In genomic region chr2:203720922-203721672, GRCh38 we compare ENCODE assay signal across 20 cellular contexts. TPM values are rescaled to one million over a fixed set of nuclear protein-coding genes. Genes with fewer than 3 reads are reported as not detected.
DNase-seq lines count a peak whose midpoint lies in the region; ATAC-seq lines count a peak whose summit lies in the region.
"Had no signal": no experiment of that assay in that cellular context is flagged by ENCODE, and none has a peak within 500 bp of the region (broad histone marks: within the 10 kb centered on the region; RNA-seq: fewer than 3 reads in every experiment).

No MANE protein-coding gene starts in this region.

- H3K79me2 ChIP-seq in mesendoderm (ENCODE audit: control insufficient read depth, insufficient read depth, low read length): no peaks in the 10 kb centered on the region

- H2BK120ac ChIP-seq in mesendoderm (ENCODE audit: low read depth, low read length): no peak overlapping the region

- peak overlapping the region; percentile 35 for H3K56ac ChIP-seq in mesendoderm (ENCODE audit: low read length)

- peak overlapping the region; percentile 63 for H3K4me3 Mint-ChIP-seq in activated CD4-positive, alpha-beta T cell treated with anti-CD3 and anti-CD28 coated beads for 36 hours
- H3K4me3 Mint-ChIP-seq in activated T-helper 2 cell treated with anti-CD3 and anti-CD28 coated beads, Interferon-gamma antibody, Interleukin-2, Interleukin-4, amounts not matched to agents 10 μg/mL and 5 μg/mL and 100 μg/mL, durations not matched to agents 14 hours and 24 hours and 36 hours (ENCODE audit: low read depth): peak overlapping the region; percentile 55
- H3K4me3 Mint-ChIP-seq: neural crest cell had no signal

- H2BK5ac ChIP-seq in mesendoderm (ENCODE audit: low read length): peak overlapping the region; percentile 47

- peaks cover 94% of the 10 kb centered on the region for H3K4me1 Mint-ChIP-seq in activated CD4-positive, alpha-beta T cell treated with anti-CD3 and anti-CD28 coated beads for 36 hours
- H3K4me1 Mint-ChIP-seq in activated T-helper 2 cell treated with anti-CD3 and anti-CD28 coated beads, Interferon-gamma antibody, Interleukin-2, Interleukin-4, amounts not matched to agents 10 μg/mL and 5 μg/mL and 100 μg/mL, durations not matched to agents 14 hours and 24 hours and 36 hours (ENCODE audit: low read depth): peaks cover 75% of the 10 kb centered on the region

- no peak overlapping the region for H2AK5ac ChIP-seq in mesendoderm (ENCODE audit: low read length)

- no peaks in the 10 kb centered on the region for H3K27me3 ChIP-seq in H7 (ENCODE audit: control insufficient read depth, insufficient read depth, low read length)
- no peaks in the 10 kb centered on the region for H3K27me3 ChIP-seq in mesendoderm (ENCODE audit: insufficient read depth, low read length, poor library complexity)
- H3K27me3 ChIP-seq in aorta (ENCODE audit: control insufficient read depth in 1 of 2, insufficient read depth in 2 of 2, low read length in 1 of 2): no peaks in the 10 kb centered on the region
- H3K27me3 ChIP-seq: foreskin keratinocyte, tibial nerve had no signal

- no peaks in the 10 kb centered on the region for H3K36me3 ChIP-seq in H7 (replicated peaks; ENCODE audit: control insufficient read depth, insufficient read depth, low read length)
- no peaks in the 10 kb centered on the region for H3K36me3 ChIP-seq in mesendoderm (ENCODE audit: control insufficient read depth, insufficient read depth, low read length)
- H3K36me3 ChIP-seq in aorta (ENCODE audit: control insufficient read depth in 1 of 2, insufficient read depth in 2 of 2, low read length in 1 of 2): no peaks in the 10 kb centered on the region
- H3K36me3 ChIP-seq: tibial nerve had no signal

- no peak overlapping the region for H4K5ac ChIP-seq in mesendoderm (ENCODE audit: low read length)

- peaks cover 7% of the 10 kb centered on the region for H3K9me3 Mint-ChIP-seq in activated CD4-positive, alpha-beta T cell treated with anti-CD3 and anti-CD28 coated beads for 36 hours (ENCODE audit: low read depth)
- H3K9me3 Mint-ChIP-seq in activated T-helper 2 cell treated with anti-CD3 and anti-CD28 coated beads, Interferon-gamma antibody, Interleukin-2, Interleukin-4, amounts not matched to agents 10 μg/mL and 5 μg/mL and 100 μg/mL, durations not matched to agents 14 hours and 24 hours and 36 hours: peaks cover 4% of the 10 kb centered on the region

- H2BK15ac ChIP-seq in mesendoderm (replicated peaks; ENCODE audit: low read depth): no peak overlapping the region

- H3K27ac Mint-ChIP-seq in activated CD4-positive, alpha-beta T cell treated with anti-CD3 and anti-CD28 coated beads for 36 hours: peak overlapping the region; percentile 95
- peak overlapping the region; percentile 91 for H3K27ac Mint-ChIP-seq in activated T-helper 2 cell treated with anti-CD3 and anti-CD28 coated beads, Interferon-gamma antibody, Interleukin-2, Interleukin-4, amounts not matched to agents 10 μg/mL and 5 μg/mL and 100 μg/mL, durations not matched to agents 14 hours and 24 hours and 36 hours

- WGBS in mesendoderm (ENCODE audit: extremely low coverage, insufficient coverage, low lambda C conversion rate): no CpG with 5 or more reads among the region's 6 CpGs
- WGBS in aorta, 2 donors: 76 to 80% methylated on average over 6 of the region's 6 CpGs

- H3K27ac ChIP-seq in mesendoderm (ENCODE audit: low read depth, low read length) (no peak overlapping the region), aorta (ENCODE audit: low read depth in 1 of 2, low read length in 2 of 2) (no peak overlapping the region)
- H3K27ac ChIP-seq: foreskin keratinocyte, tibial nerve had no signal

- H3K23ac ChIP-seq in mesendoderm (ENCODE audit: low read length): no peak overlapping the region

- no peak overlapping the region for H3K4ac ChIP-seq in mesendoderm (ENCODE audit: low read depth, low read length)

- no peak overlapping the region for H3K18ac ChIP-seq in mesendoderm (ENCODE audit: low read length)

- CTCF ChIA-PET in activated CD4-positive, alpha-beta T cell treated with anti-CD3 and anti-CD28 coated beads for 36 hours (lab: Charles Lee): interaction anchor here (0.8 to 4.7 kb wide), 19 partner anchors 8 to 183 kb away, joined by 3 to 72 read pairs (median 7); no protein-coding TSS in a partner anchor

- H3K4me3 ChIP-seq in H7 (ENCODE audit: insufficient read depth, low read depth, low read length) (no peak overlapping the region), mesendoderm (ENCODE audit: low read length) (no peak overlapping the region), aorta (ENCODE audit: low read length in 2 of 2) (no peak overlapping the region)
- H3K4me3 ChIP-seq: tibial nerve had no signal

- DNase-seq in activated CD4-positive, alpha-beta T cell treated with anti-CD3 and anti-CD28 coated beads for 36 hours: no peak
- no peak for DNase-seq in activated CD4-positive, alpha-beta T cell treated with anti-CD3 and anti-CD28 coated beads for 4 hours
- DNase-seq in H7 (peak; percentile 26), mesendoderm (peak; percentile 16), aorta (no peak), COLO668 (lab: John Stamatoyannopoulos, UW; ENCODE audit: unreplicated experiment) (no peak)
- DNase-seq in activated T-helper 2 cell treated with anti-CD3 and anti-CD28 coated beads, Interferon-gamma antibody, Interleukin-2, Interleukin-4, amounts not matched to agents 10 μg/mL and 5 μg/mL and 100 μg/mL, durations not matched to agents 14 hours and 24 hours and 36 hours (ENCODE audit: low spot score): no peak
- DNase-seq: activated CD4-positive, alpha-beta T cell treated with anti-CD3 and anti-CD28 coated beads for 1 hour; activated gamma-delta T cell treated with Interleukin-2 at 50 U/mL for 16 hours; caudate nucleus; COR-L47; foreskin keratinocyte; NCI-H187 treated with DMSO at 0.1 percent for 48 hours; NCI-H69; right cardiac atrium; RPMI8226; stimulated activated CD4-positive, alpha-beta T cell treated with anti-CD3 and anti-CD28 coated beads, Interleukin-1b, Interleukin-23, amount 100 ng/mL, for 48 hours had no signal

- no peaks in the 10 kb centered on the region for H3K79me1 ChIP-seq in mesendoderm (ENCODE audit: low read length)

- no peaks in the 10 kb centered on the region for H3K27me3 Mint-ChIP-seq in activated CD4-positive, alpha-beta T cell treated with anti-CD3 and anti-CD28 coated beads for 36 hours
- H3K27me3 Mint-ChIP-seq in activated T-helper 2 cell treated with anti-CD3 and anti-CD28 coated beads, Interferon-gamma antibody, Interleukin-2, Interleukin-4, amounts not matched to agents 10 μg/mL and 5 μg/mL and 100 μg/mL, durations not matched to agents 14 hours and 24 hours and 36 hours (ENCODE audit: low read depth): no peaks in the 10 kb centered on the region

- peak; percentile 10 for ATAC-seq in activated CD4-positive, alpha-beta T cell treated with anti-CD3 and anti-CD28 coated beads for 36 hours
- ATAC-seq in aorta (ENCODE audit: low FRiP score) (no peak), GM19395 (IDR thresholded peaks at IDR 0.05; ENCODE audit: unreplicated experiment) (no peak)
- ATAC-seq: foreskin keratinocyte, right cardiac atrium had no signal

- H3K4me1 ChIP-seq in mesendoderm (ENCODE audit: control insufficient read depth, low read depth, low read length) (peaks cover 2% of the 10 kb centered on the region), aorta (ENCODE audit: control insufficient read depth in 1 of 2, insufficient read depth in 2 of 2, low read length in 2 of 2) (no peaks in the 10 kb centered on the region)
- H3K4me1 ChIP-seq: foreskin keratinocyte, tibial nerve had no signal

- H3K4me2 ChIP-seq in mesendoderm (ENCODE audit: low read length): no peak overlapping the region

- POLR2A ChIA-PET in activated CD4-positive, alpha-beta T cell treated with anti-CD3 and anti-CD28 coated beads for 36 hours (lab: Charles Lee): interaction anchor here (1.0 to 6.1 kb wide), 8 partner anchors 8 to 94 kb away, joined by 3 to 77 read pairs (median 8); no protein-coding TSS in a partner anchor

- H3K9ac ChIP-seq in mesendoderm (ENCODE audit: low read length): no peak overlapping the region

- intact Hi-C loops in activated CD4-positive, alpha-beta T cell treated with anti-CD3 and anti-CD28 coated beads for 36 hours (cut with DNase I, micrococcal nuclease): loop anchor here in 1 of 2 experiments (1.0 kb wide), 1 partner anchor 8 kb away; no protein-coding TSS in a partner anchor
- intact Hi-C loops in activated T-helper 2 cell treated with anti-CD3 and anti-CD28 coated beads, Interferon-gamma antibody, Interleukin-2, Interleukin-4, amounts not matched to agents 10 μg/mL and 5 μg/mL and 100 μg/mL, durations not matched to agents 14 hours and 24 hours and 36 hours (cut with micrococcal nuclease): loop anchor here (1.0 kb wide), 1 partner anchor 10 kb away; no protein-coding TSS in a partner anchor
- intact Hi-C loops in aorta (cut with DNase I): no loop called here

- H3K9me3 ChIP-seq in aorta (ENCODE audit: control insufficient read depth, low read length): no peaks in the 10 kb centered on the region
- H3K9me3 ChIP-seq: tibial nerve had no signal

- peaks cover 79% of the 10 kb centered on the region for H3K36me3 Mint-ChIP-seq in activated CD4-positive, alpha-beta T cell treated with anti-CD3 and anti-CD28 coated beads for 36 hours (ENCODE audit: low read depth)
- peaks cover 63% of the 10 kb centered on the region for H3K36me3 Mint-ChIP-seq in activated T-helper 2 cell treated with anti-CD3 and anti-CD28 coated beads, Interferon-gamma antibody, Interleukin-2, Interleukin-4, amounts not matched to agents 10 μg/mL and 5 μg/mL and 100 μg/mL, durations not matched to agents 14 hours and 24 hours and 36 hours (ENCODE audit: low read depth)

- H4K8ac ChIP-seq in mesendoderm (ENCODE audit: low read depth, low read length): no peak overlapping the region

RNA-seq across cellular contexts. Expression of gene CD28, which starts 14.7 kb away (rescaled TPM):
- 100 to 1,000 TPM; 175 TPM for total RNA-seq in activated CD4-positive, alpha-beta T cell treated with anti-CD3 and anti-CD28 coated beads for 36 hours
- total RNA-seq in H7 (2014; rRNA removed; shearing (Covaris generic)): not detected in 2 replicates
- 53.6 and 59.3 TPM in 2 replicates for total RNA-seq in activated T-helper 2 cell treated with anti-CD3 and anti-CD28 coated beads, Interferon-gamma antibody, Interleukin-2, Interleukin-4, amounts not matched to agents 10 μg/mL and 5 μg/mL and 100 μg/mL, durations not matched to agents 14 hours and 24 hours and 36 hours
- polyA plus RNA-seq in mesendoderm (2013, experiment 1 of 2): not detected
- polyA plus RNA-seq in mesendoderm (2013, experiment 2 of 2): not detected
- 10 to 100 TPM in 1 of 2 donors, 1 to 10 TPM in 1; 7.4 to 11.0 TPM for total RNA-seq in aorta
- 1 to 10 TPM; 1.0 to 4.0 TPM for polyA plus RNA-seq in aorta
- total RNA-seq: foreskin keratinocyte, neural crest cell had no signal
- polyA plus RNA-seq: foreskin keratinocyte had no signal

Comparison
In these comparisons a context has a peak if more than half of its experiments do, and no peak if none do; other contexts are left out.
1. DNase-seq: peak in H7 (single experiment) and mesendoderm (single experiment); none in activated CD4-positive, alpha-beta T cell treated with anti-CD3 and anti-CD28 coated beads for 36 hours (single experiment), activated CD4-positive, alpha-beta T cell treated with anti-CD3 and anti-CD28 coated beads for 4 hours (0 of 2), activated T-helper 2 cell treated with anti-CD3 and anti-CD28 coated beads, Interferon-gamma antibody, Interleukin-2, Interleukin-4, amounts not matched to agents 10 μg/mL and 5 μg/mL and 100 μg/mL, durations not matched to agents 14 hours and 24 hours and 36 hours (single experiment), aorta (0 of 2) and COLO668 (single experiment).